14 cellular contexts compared by ENCODE assay signal in genomic region chr5:137679195-137679594, GRCh38. TPM values are rescaled to one million over a fixed set of nuclear protein-coding genes. Genes with fewer than 3 reads are reported as not detected.
DNase-seq lines count a peak whose midpoint lies in the region; ATAC-seq and TF ChIP-seq lines count a peak whose summit lies in the region.
"Had no signal": no experiment of that assay in that cellular context is flagged by ENCODE, and none has a peak within 500 bp of the region (broad histone marks: within the 10 kb centered on the region; RNA-seq: fewer than 3 reads in every experiment).

No MANE protein-coding gene starts in this region.

- H4K5ac ChIP-seq in H9 (ENCODE audit: insufficient read length, low read depth, low read length) = no peak overlapping the region

- no peak for DNase-seq in H9
- DNase-seq in T-helper 17 cell = no peak
- no peak for DNase-seq in endothelial cell (ENCODE audit: low spot score)
- no peak for DNase-seq in mesenteric fat pad (ENCODE audit: low spot score)
- DNase-seq in OCI-M2 (lab: John Stamatoyannopoulos, UW; ENCODE audit: unreplicated experiment) = no peak
- DNase-seq: CD8-positive, alpha-beta memory T cell; COR-L47; DMS79; GOT3; KG1 had no signal

- no CpG with 5 or more reads among the region's 4 CpGs for WGBS in H9 (ENCODE audit: extremely low coverage, insufficient read length, low lambda C conversion rate)

- peak overlapping the region; percentile 76; the same call in 1 of the 2 replicates for H3K14ac ChIP-seq in H9 (ENCODE audit: insufficient read depth, low read length)

- no peak overlapping the region for H2BK12ac ChIP-seq in H9 (ENCODE audit: insufficient read length, low read depth, low read length)

- H4K8ac ChIP-seq in H9 (replicated peaks; ENCODE audit: insufficient read length, low read depth, low read length) = no peak overlapping the region

- no peak overlapping the region for H2BK20ac ChIP-seq in H9 (ENCODE audit: low read depth, low read length, poor library complexity, severe bottlenecking)

- H3K9me3 Mint-ChIP-seq in H9 = no peaks in the 10 kb centered on the region
- H3K9me3 Mint-ChIP-seq in endothelial cell (ENCODE audit: unreplicated experiment) = no peaks in the 10 kb centered on the region
- H3K9me3 Mint-ChIP-seq: CD8-positive, alpha-beta memory T cell had no signal

- H4K91ac ChIP-seq in H9 (ENCODE audit: insufficient read length, low read depth, low read length) = no peak overlapping the region

- H2BK5ac ChIP-seq in H9 (ENCODE audit: insufficient read length, low read length) = no peak overlapping the region

- H3K4me1 Mint-ChIP-seq in H9 (peaks cover 3 to 5% of the 10 kb centered on the region in 2 experiments; a peak in 2 of 4 replicates), T-helper 17 cell (peaks cover 10% of the 10 kb centered on the region), endothelial cell (ENCODE audit: unreplicated experiment) (peaks cover 80% of the 10 kb centered on the region)
- H3K4me1 Mint-ChIP-seq: B cell; CD8-positive, alpha-beta memory T cell had no signal

- H3K4me2 ChIP-seq in H9 (ENCODE audit: insufficient read depth, insufficient read length, low read length) = peak overlapping the region; percentile 17
- H3K4me2 ChIP-seq: BLaER1 treated with 17β-estradiol and CSF1 and Interleukin-3, amounts not matched to agents 10 nM and 100 nM had no signal

- no peak overlapping the region for H3T11ph ChIP-seq in H9 (ENCODE audit: low read length)

- no peak overlapping the region for H2BK120ac ChIP-seq in H9 (ENCODE audit: low read depth, low read length, poor library complexity, severe bottlenecking)

- no peaks in the 10 kb centered on the region for H3K9me3 ChIP-seq in H9 (ENCODE audit: control insufficient read depth, low read depth, low read length)
- H3K9me3 ChIP-seq in T-helper 17 cell (ENCODE audit: control insufficient read depth, low read length, poor library complexity, severe bottlenecking) = no peaks in the 10 kb centered on the region
- H3K9me3 ChIP-seq: BLaER1 treated with 17β-estradiol and CSF1 and Interleukin-3, amounts not matched to agents 10 nM and 100 nM; HAP-1 had no signal

- H3K23ac ChIP-seq in H9 (ENCODE audit: insufficient read length, low read depth, low read length) = no peak overlapping the region

- H2BK15ac ChIP-seq in H9 (ENCODE audit: low read depth, low read length) = no peak overlapping the region

- H2AK5ac ChIP-seq in H9 (ENCODE audit: insufficient read length, low read length) = no peak overlapping the region

- H3K18ac ChIP-seq in H9 (ENCODE audit: insufficient read length, low read depth, low read length) = peak overlapping the region; percentile 45

- H3K27ac Mint-ChIP-seq in H9 (peak overlapping the region in 1 of 3 experiments; percentile 84; a peak in 2 of 7 replicates), T-helper 17 cell (peak overlapping the region; percentile 39), endothelial cell (ENCODE audit: unreplicated experiment) (peak overlapping the region; percentile 98)
- H3K27ac Mint-ChIP-seq: B cell had no signal

- no peak overlapping the region for H3K56ac ChIP-seq in H9 (ENCODE audit: insufficient read length, low read depth, low read length)

- H3K4me1 ChIP-seq in H9 (ENCODE audit: insufficient read depth, low read length) = no peaks in the 10 kb centered on the region
- H3K4me1 ChIP-seq: BLaER1 treated with 17β-estradiol and CSF1 and Interleukin-3, amounts not matched to agents 10 nM and 100 nM; HAP-1 had no signal

- H3K9ac ChIP-seq in H9 (ENCODE audit: extremely low read depth, insufficient read length, low read length) = no peak overlapping the region
- H3K9ac ChIP-seq: BLaER1 treated with 17β-estradiol and CSF1 and Interleukin-3, amounts not matched to agents 10 nM and 100 nM had no signal

- H3K36me3 Mint-ChIP-seq in H9 (ENCODE audit: insufficient read depth in 1 of 3, low read depth in 3 of 3) (peaks cover 0 to 8% (median 8%) of the 10 kb centered on the region in 3 experiments; a peak in 4 of 7 replicates), T-helper 17 cell (ENCODE audit: low read depth) (peaks cover 3% of the 10 kb centered on the region), endothelial cell (ENCODE audit: low read depth, unreplicated experiment) (peaks cover 68% of the 10 kb centered on the region)

- H3K27ac ChIP-seq in H9 (ENCODE audit: insufficient read length, low read depth, low read length) = no peak overlapping the region
- H3K27ac ChIP-seq: BLaER1 treated with 17β-estradiol and CSF1 and Interleukin-3, amounts not matched to agents 10 nM and 100 nM had no signal

- ATAC-seq in T-helper 17 cell = no peak
- no peak for ATAC-seq in GM21447 (IDR thresholded peaks at IDR 0.05; ENCODE audit: unreplicated experiment)

- no peaks in the 10 kb centered on the region for H3K27me3 ChIP-seq in H9 (ENCODE audit: insufficient read depth, low read length)
- H3K27me3 ChIP-seq: BLaER1 treated with 17β-estradiol and CSF1 and Interleukin-3, amounts not matched to agents 10 nM and 100 nM had no signal

- no peaks in the 10 kb centered on the region for H4K20me1 ChIP-seq in H9 (ENCODE audit: control insufficient read depth, insufficient read depth, insufficient read length)
- H4K20me1 ChIP-seq: BLaER1 treated with 17β-estradiol and CSF1 and Interleukin-3, amounts not matched to agents 10 nM and 100 nM had no signal

- H3K79me1 ChIP-seq in H9 (ENCODE audit: insufficient read depth, low read depth, low read length, poor library complexity, severe bottlenecking) = no peaks in the 10 kb centered on the region

- H3K4me3 Mint-ChIP-seq in H9 (peak overlapping the region in 1 of 2 experiments; percentile 32; a peak in 1 of 5 replicates), T-helper 17 cell (no peak overlapping the region), endothelial cell (ENCODE audit: unreplicated experiment) (peak overlapping the region; percentile 76)
- H3K4me3 Mint-ChIP-seq: B cell; CD8-positive, alpha-beta memory T cell had no signal

- H2AFZ ChIP-seq in H9 (ENCODE audit: low read length) = no peak overlapping the region

- H3K79me2 ChIP-seq in H9 (ENCODE audit: insufficient read depth, low read length) = no peaks in the 10 kb centered on the region

- H3K27me3 Mint-ChIP-seq in H9 (ENCODE audit: low read depth) (no peaks in the 10 kb centered on the region), T-helper 17 cell (no peaks in the 10 kb centered on the region), endothelial cell (ENCODE audit: unreplicated experiment) (peaks cover 4% of the 10 kb centered on the region)
- H3K27me3 Mint-ChIP-seq: B cell; CD8-positive, alpha-beta memory T cell had no signal

- no peak for TF ChIP-seq CTCF in H9 (conservative IDR thresholded peaks at IDR 0.05)
- no peak for TF ChIP-seq CTCF in endothelial cell (IDR thresholded peaks at IDR 0.05; ENCODE audit: unreplicated experiment)

- no peak overlapping the region for H3K4ac ChIP-seq in H9 (ENCODE audit: low read depth, low read length)

- no peaks in the 10 kb centered on the region for H3K23me2 ChIP-seq in H9 (ENCODE audit: insufficient read length, low read depth, low read length, poor library complexity, severe bottlenecking)

RNA-seq across cellular contexts. Expression of gene KLHL3, which starts 56.7 kb away (rescaled TPM):
- total RNA-seq in H9 (2021) (11.8 and 12.8 TPM in 2 replicates), T-helper 17 cell (10 to 100 TPM; 17.5 to 24.6 TPM), endothelial cell (ENCODE audit: unreplicated experiment) (200 TPM), mesenteric fat pad (3.5 TPM)
